Comparison of ENCODE assay signal across 1 cellular context in the genomic region with DNA sequence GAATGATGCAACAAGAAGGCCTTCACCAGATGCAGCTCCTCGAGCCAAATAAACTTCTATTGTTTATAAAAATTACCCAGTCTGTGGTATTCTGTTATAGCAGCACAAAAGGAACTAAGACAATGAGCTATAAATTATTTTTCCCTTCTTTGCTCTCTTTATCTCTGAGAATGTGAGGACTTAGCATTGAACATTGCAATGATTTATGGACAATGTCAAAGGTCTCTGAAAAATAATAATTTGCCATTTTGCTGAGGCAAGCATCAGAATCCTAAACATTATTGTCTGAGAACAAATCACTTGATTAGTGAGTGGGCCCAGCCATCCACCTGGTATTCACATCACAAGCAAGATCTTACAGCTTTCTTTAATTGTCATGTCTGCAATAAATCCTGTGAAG.
TF ChIP-seq lines count a peak whose summit lies in the region.

No MANE protein-coding gene starts in this region.

TF ChIP-seq in K562, 482 proteins besides CTCF, POLR2A, EP300 and RAD21 (continued from another document and continues in another):
- no peak for TF ChIP-seq GTF3C2 (IDR thresholded peaks at IDR 0.05; ENCODE audit: borderline replicate concordance, extremely low read depth, insufficient read length)
- no peak for TF ChIP-seq ZNF124 (CRISPR knock-in tag; IDR thresholded peaks at IDR 0.05)
- TF ChIP-seq CCNT2 (IDR thresholded peaks at IDR 0.05; ENCODE audit: borderline replicate concordance, extremely low read depth, insufficient read length, low read depth, low read length) = no peak
- no peak for TF ChIP-seq ZNF311 (CRISPR knock-in tag; IDR thresholded peaks at IDR 0.05)
- TF ChIP-seq SMARCB1 (IDR thresholded peaks at IDR 0.05; ENCODE audit: insufficient read length, low read depth) = no peak
- TF ChIP-seq, protein P1, sequence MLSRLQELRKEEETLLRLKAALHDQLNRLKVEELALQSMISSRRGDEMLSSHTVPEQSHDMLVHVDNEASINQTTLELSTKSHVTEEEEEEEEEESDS (CRISPR knock-in tag; IDR thresholded peaks at IDR 0.05) = no peak
- TF ChIP-seq NONO (IDR thresholded peaks at IDR 0.05; ENCODE audit: low read depth in 2 of 2, low read length in 1 of 2) = no peak
- TF ChIP-seq BDP1 (IDR thresholded peaks at IDR 0.05; ENCODE audit: insufficient read depth, insufficient read length) = no peak
- TF ChIP-seq ZNF3 (CRISPR knock-in tag; IDR thresholded peaks at IDR 0.05) = no peak
- TF ChIP-seq ZNF239 (CRISPR knock-in tag; IDR thresholded peaks at IDR 0.05) = no peak
- TF ChIP-seq, protein P2, sequence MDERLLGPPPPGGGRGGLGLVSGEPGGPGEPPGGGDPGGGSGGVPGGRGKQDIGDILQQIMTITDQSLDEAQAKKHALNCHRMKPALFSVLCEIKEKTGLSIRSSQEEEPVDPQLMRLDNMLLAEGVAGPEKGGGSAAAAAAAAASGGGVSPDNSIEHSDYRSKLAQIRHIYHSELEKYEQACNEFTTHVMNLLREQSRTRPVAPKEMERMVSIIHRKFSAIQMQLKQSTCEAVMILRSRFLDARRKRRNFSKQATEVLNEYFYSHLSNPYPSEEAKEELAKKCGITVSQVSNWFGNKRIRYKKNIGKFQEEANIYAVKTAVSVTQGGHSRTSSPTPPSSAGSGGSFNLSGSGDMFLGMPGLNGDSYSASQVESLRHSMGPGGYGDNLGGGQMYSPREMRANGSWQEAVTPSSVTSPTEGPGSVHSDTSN (CRISPR knock-in tag; IDR thresholded peaks at IDR 0.05; ENCODE audit: low read depth) = no peak
- TF ChIP-seq, protein P2 (tag; conservative IDR thresholded peaks at IDR 0.05; ENCODE audit: low read depth) = peak; percentile 73
- no peak for TF ChIP-seq SNRNP70 (optimal IDR thresholded peaks at IDR 0.05; ENCODE audit: low read depth, low read length)
- TF ChIP-seq SMARCE1 (IDR thresholded peaks at IDR 0.05) = no peak
- TF ChIP-seq MEIS2 (IDR thresholded peaks at IDR 0.05; ENCODE audit: partially characterized antibody) = peak; percentile 71
- no peak for TF ChIP-seq KDM4B (IDR thresholded peaks at IDR 0.05; ENCODE audit: borderline replicate concordance in 2 of 2, low read depth in 1 of 2)
- no peak for TF ChIP-seq NR3C1 (CRISPR knock-in tag; IDR thresholded peaks at IDR 0.05)
- no peak for TF ChIP-seq FOSL1 (tag; conservative IDR thresholded peaks at IDR 0.05)
- no peak for TF ChIP-seq HMBOX1 (IDR thresholded peaks at IDR 0.05)
- no peak for TF ChIP-seq SNIP1 (IDR thresholded peaks at IDR 0.05; ENCODE audit: low read depth)
- no peak for TF ChIP-seq ZNF212 (CRISPR knock-in tag; IDR thresholded peaks at IDR 0.05)
- TF ChIP-seq, protein P3, sequence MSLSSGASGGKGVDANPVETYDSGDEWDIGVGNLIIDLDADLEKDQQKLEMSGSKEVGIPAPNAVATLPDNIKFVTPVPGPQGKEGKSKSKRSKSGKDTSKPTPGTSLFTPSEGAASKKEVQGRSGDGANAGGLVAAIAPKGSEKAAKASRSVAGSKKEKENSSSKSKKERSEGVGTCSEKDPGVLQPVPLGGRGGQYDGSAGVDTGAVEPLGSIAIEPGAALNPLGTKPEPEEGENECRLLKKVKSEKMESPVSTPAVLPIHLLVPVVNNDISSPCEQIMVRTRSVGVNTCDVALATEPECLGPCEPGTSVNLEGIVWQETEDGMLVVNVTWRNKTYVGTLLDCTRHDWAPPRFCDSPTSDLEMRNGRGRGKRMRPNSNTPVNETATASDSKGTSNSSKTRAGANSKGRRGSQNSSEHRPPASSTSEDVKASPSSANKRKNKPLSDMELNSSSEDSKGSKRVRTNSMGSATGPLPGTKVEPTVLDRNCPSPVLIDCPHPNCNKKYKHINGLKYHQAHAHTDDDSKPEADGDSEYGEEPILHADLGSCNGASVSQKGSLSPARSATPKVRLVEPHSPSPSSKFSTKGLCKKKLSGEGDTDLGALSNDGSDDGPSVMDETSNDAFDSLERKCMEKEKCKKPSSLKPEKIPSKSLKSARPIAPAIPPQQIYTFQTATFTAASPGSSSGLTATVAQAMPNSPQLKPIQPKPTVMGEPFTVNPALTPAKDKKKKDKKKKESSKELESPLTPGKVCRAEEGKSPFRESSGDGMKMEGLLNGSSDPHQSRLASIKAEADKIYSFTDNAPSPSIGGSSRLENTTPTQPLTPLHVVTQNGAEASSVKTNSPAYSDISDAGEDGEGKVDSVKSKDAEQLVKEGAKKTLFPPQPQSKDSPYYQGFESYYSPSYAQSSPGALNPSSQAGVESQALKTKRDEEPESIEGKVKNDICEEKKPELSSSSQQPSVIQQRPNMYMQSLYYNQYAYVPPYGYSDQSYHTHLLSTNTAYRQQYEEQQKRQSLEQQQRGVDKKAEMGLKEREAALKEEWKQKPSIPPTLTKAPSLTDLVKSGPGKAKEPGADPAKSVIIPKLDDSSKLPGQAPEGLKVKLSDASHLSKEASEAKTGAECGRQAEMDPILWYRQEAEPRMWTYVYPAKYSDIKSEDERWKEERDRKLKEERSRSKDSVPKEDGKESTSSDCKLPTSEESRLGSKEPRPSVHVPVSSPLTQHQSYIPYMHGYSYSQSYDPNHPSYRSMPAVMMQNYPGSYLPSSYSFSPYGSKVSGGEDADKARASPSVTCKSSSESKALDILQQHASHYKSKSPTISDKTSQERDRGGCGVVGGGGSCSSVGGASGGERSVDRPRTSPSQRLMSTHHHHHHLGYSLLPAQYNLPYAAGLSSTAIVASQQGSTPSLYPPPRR (CRISPR knock-in tag; IDR thresholded peaks at IDR 0.05; ENCODE audit: borderline replicate concordance) = no peak
- no peak for TF ChIP-seq DPF2 (IDR thresholded peaks at IDR 0.05)
- TF ChIP-seq, protein P4, sequence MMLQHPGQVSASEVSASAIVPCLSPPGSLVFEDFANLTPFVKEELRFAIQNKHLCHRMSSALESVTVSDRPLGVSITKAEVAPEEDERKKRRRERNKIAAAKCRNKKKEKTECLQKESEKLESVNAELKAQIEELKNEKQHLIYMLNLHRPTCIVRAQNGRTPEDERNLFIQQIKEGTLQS (IDR thresholded peaks at IDR 0.05) = 0 out of 2 replicates have a peak, but pooled peaks have one; percentile 21
- TF ChIP-seq, protein P4 (CRISPR knock-in tag; conservative IDR thresholded peaks at IDR 0.05) = no peak
- TF ChIP-seq ZNF134 (CRISPR knock-in tag; conservative IDR thresholded peaks at IDR 0.05) = no peak
- TF ChIP-seq FOXJ3 (CRISPR knock-in tag; IDR thresholded peaks at IDR 0.05) = no peak
- TF ChIP-seq CEBPG (CRISPR knock-in tag; IDR thresholded peaks at IDR 0.05) = no peak
- TF ChIP-seq CEBPG (tag; conservative IDR thresholded peaks at IDR 0.05 in 1 of 2, IDR thresholded peaks at IDR 0.05 in 1 of 2) = 0 out of 4 replicates have a peak, but pooled peaks have one; percentile 11 to 42
- no peak for TF ChIP-seq EZH2 (IDR thresholded peaks at IDR 0.05; ENCODE audit: borderline replicate concordance, low read depth, low read length)
- TF ChIP-seq ZNF561 (CRISPR knock-in tag; conservative IDR thresholded peaks at IDR 0.05) = no peak
- TF ChIP-seq AFF1 (IDR thresholded peaks at IDR 0.05; ENCODE audit: low read depth in 1 of 2, partially characterized antibody in 2 of 2) = no peak
- TF ChIP-seq, protein P5, sequence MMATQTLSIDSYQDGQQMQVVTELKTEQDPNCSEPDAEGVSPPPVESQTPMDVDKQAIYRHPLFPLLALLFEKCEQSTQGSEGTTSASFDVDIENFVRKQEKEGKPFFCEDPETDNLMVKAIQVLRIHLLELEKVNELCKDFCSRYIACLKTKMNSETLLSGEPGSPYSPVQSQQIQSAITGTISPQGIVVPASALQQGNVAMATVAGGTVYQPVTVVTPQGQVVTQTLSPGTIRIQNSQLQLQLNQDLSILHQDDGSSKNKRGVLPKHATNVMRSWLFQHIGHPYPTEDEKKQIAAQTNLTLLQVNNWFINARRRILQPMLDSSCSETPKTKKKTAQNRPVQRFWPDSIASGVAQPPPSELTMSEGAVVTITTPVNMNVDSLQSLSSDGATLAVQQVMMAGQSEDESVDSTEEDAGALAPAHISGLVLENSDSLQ (IDR thresholded peaks at IDR 0.05) = 0 out of 2 replicates have a peak, but pooled peaks have one; percentile 14
- TF ChIP-seq RBM22 (IDR thresholded peaks at IDR 0.05; ENCODE audit: low read depth, low read length, poor library complexity, severe bottlenecking) = no peak
- no peak for TF ChIP-seq HDAC8 (tag; IDR thresholded peaks at IDR 0.05)
- no peak for TF ChIP-seq ZNF507 (tag; conservative IDR thresholded peaks at IDR 0.05)
- TF ChIP-seq MAFG (tag; conservative IDR thresholded peaks at IDR 0.05) = no peak
- TF ChIP-seq, protein P6, sequence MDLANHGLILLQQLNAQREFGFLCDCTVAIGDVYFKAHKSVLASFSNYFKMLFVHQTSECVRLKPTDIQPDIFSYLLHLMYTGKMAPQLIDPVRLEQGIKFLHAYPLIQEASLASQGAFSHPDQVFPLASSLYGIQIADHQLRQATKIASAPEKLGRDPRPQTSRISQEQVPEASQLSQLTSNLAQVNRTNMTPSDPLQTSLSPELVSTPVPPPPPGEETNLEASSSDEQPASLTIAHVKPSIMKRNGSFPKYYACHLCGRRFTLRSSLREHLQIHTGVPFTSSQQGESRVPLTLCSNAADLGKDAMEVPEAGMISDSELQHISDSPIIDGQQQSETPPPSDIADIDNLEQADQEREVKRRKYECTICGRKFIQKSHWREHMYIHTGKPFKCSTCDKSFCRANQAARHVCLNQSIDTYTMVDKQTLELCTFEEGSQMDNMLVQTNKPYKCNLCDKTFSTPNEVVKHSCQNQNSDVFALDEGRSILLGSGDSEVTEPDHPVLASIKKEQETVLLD (IDR thresholded peaks at IDR 0.05) = no peak
- no peak for TF ChIP-seq PHF21A (IDR thresholded peaks at IDR 0.05; ENCODE audit: borderline replicate concordance, low read depth)
- TF ChIP-seq, protein P7, sequence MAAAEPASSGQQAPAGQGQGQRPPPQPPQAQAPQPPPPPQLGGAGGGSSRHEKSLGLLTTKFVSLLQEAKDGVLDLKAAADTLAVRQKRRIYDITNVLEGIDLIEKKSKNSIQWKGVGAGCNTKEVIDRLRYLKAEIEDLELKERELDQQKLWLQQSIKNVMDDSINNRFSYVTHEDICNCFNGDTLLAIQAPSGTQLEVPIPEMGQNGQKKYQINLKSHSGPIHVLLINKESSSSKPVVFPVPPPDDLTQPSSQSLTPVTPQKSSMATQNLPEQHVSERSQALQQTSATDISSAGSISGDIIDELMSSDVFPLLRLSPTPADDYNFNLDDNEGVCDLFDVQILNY (CRISPR knock-in tag; IDR thresholded peaks at IDR 0.05) = no peak
- TF ChIP-seq MEF2D (tag; conservative IDR thresholded peaks at IDR 0.05; ENCODE audit: low read depth) = no peak
